Comparison of ENCODE assay signal across 2 cellular contexts in the genomic region with DNA sequence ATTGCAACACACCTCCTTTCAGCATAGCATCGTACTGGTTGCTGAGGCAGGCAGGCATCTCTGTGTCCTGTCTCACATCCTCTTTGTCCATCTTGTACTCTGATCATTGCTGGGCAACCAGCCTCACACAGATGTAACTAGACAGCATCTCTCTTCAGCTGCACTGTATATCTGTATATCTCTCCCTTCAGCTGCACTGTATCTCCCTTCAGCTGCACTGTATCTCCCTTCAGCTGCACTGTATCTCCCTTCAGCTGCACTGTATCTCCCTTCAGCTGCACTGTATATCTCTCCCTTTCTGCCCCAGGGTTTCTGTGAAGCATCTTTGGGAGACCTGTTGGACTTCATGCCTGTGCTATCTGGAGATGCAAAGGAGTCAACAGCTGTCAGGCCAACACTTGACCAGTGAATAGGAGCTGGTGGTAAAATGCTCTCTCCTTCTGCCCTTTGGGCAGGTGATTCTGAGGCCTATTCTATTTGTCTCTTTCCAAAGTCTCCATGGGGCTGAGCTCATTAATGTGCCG.
TF ChIP-seq lines count a peak whose summit lies in the region.

No MANE protein-coding gene starts in this region.

TF ChIP-seq in SK-N-SH, 30 proteins besides CTCF, POLR2A, EP300 and RAD21 (continued from another document):
- TF ChIP-seq MXI1 (IDR thresholded peaks at IDR 0.05; ENCODE audit: low read depth, low read length), result no peak

TF ChIP-seq in SK-N-SH treated with all-trans-retinoic acid at 6 μM for 48 hours, 23 proteins besides CTCF, POLR2A, EP300 and RAD21 (continued from another document):
- no peak for TF ChIP-seq CREB5 (CRISPR knock-in tag; IDR thresholded peaks at IDR 0.05; ENCODE audit: low read depth)
- TF ChIP-seq, protein P1, sequence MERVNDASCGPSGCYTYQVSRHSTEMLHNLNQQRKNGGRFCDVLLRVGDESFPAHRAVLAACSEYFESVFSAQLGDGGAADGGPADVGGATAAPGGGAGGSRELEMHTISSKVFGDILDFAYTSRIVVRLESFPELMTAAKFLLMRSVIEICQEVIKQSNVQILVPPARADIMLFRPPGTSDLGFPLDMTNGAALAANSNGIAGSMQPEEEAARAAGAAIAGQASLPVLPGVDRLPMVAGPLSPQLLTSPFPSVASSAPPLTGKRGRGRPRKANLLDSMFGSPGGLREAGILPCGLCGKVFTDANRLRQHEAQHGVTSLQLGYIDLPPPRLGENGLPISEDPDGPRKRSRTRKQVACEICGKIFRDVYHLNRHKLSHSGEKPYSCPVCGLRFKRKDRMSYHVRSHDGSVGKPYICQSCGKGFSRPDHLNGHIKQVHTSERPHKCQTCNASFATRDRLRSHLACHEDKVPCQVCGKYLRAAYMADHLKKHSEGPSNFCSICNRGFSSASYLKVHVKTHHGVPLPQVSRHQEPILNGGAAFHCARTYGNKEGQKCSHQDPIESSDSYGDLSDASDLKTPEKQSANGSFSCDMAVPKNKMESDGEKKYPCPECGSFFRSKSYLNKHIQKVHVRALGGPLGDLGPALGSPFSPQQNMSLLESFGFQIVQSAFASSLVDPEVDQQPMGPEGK (CRISPR knock-in tag; IDR thresholded peaks at IDR 0.05; ENCODE audit: borderline replicate concordance), result no peak
